In genomic region chr6:14239097-14239496, GRCh38 we compare ENCODE assay signal across 32 cellular contexts.
DNase-seq lines count a peak whose midpoint lies in the region; FAIRE-seq and TF ChIP-seq lines count a peak whose summit lies in the region.
"Had no signal": no experiment of that assay in that cellular context is flagged by ENCODE, and none has a peak within 500 bp of the region (broad histone marks: within the 10 kb centered on the region; RNA-seq: fewer than 3 reads in every experiment).

No MANE protein-coding gene starts in this region.

- peaks cover 83% of the 10 kb centered on the region for H3K4me1 ChIP-seq in OCI-LY7 (ENCODE audit: insufficient read depth, low read length, poor library complexity, severe bottlenecking)
- H3K4me1 ChIP-seq: A549, BE2C, Caco-2 had no signal

- H2AFZ ChIP-seq in OCI-LY7 (ENCODE audit: low read length), result no peak overlapping the region; the same call in 1 of the 2 replicates

- POLR2A ChIA-PET in OCI-LY7 (lab: Charles Lee), result interaction anchor here (0.7 to 6.0 kb wide), 6 partner anchors 11 to 37 kb away, joined by 3 to 58 read pairs (median 6); no protein-coding TSS in a partner anchor

- H3K27me3 Mint-ChIP-seq in HFFc6 (ENCODE audit: insufficient read depth), result peaks cover 3% of the 10 kb centered on the region; the same call in 1 of the 2 replicates
- H3K27me3 Mint-ChIP-seq: B cell; CD4-positive, alpha-beta T cell had no signal

- DNase-seq in OCI-LY7 (ENCODE audit: low spot score), result no peak
- DNase-seq in HFFc6, result no peak
- no peak for DNase-seq in COR-L47 (lab: John Stamatoyannopoulos, UW)
- DNase-seq: 8988T; ACHN; AML-193; BE2C; C1 segment of cervical spinal cord; Caco-2; Calu3; CD4-positive, alpha-beta memory T cell; CD4-positive, alpha-beta T cell; CD4-positive, CD25-positive, alpha-beta regulatory T cell; CD8-positive, alpha-beta memory T cell; CD8-positive, alpha-beta T cell; DMS 273 treated with DMSO at 0.1 percent for 48 hours; DMS153; DMS53; DMS79; DMS79 treated with DMSO at 0.1 percent for 48 hours; DND-41; EL had no signal

- H3K9me2 ChIP-seq in OCI-LY7 (ENCODE audit: insufficient read depth, low read length), result no peaks in the 10 kb centered on the region

- H3K9me3 Mint-ChIP-seq in HFFc6, result no peaks in the 10 kb centered on the region
- H3K9me3 Mint-ChIP-seq: CD4-positive, alpha-beta T cell had no signal

- no peaks in the 10 kb centered on the region for H3K4me1 Mint-ChIP-seq in HFFc6 (ENCODE audit: low read depth)

- no peak overlapping the region for H3K4me3 ChIP-seq in OCI-LY7 (ENCODE audit: low read depth, low read length, poor library complexity, severe bottlenecking)
- H3K4me3 ChIP-seq: A549; BLaER1; BLaER1 treated with 17β-estradiol and CSF1 and Interleukin-3, amounts not matched to agents 10 nM and 100 nM had no signal

- H3K27ac ChIP-seq in OCI-LY7 (ENCODE audit: low read depth, low read length, poor library complexity, severe bottlenecking), result peak overlapping the region; percentile 100
- H3K27ac ChIP-seq: 22Rv1; A549; BLaER1; BLaER1 treated with 17β-estradiol and CSF1 and Interleukin-3, amounts not matched to agents 10 nM and 100 nM; C4-2B had no signal

- no peak overlapping the region for H3K4me2 ChIP-seq in OCI-LY7 (ENCODE audit: low read length)
- H3K4me2 ChIP-seq: A549; BLaER1; BLaER1 treated with 17β-estradiol and CSF1 and Interleukin-3, amounts not matched to agents 10 nM and 100 nM had no signal

- no peaks in the 10 kb centered on the region for H4K20me1 ChIP-seq in OCI-LY7 (ENCODE audit: insufficient read depth, low read length)
- H4K20me1 ChIP-seq: BLaER1; BLaER1 treated with 17β-estradiol and CSF1 and Interleukin-3, amounts not matched to agents 10 nM and 100 nM had no signal

- no peak for TF ChIP-seq CTCF in OCI-LY7 (conservative IDR thresholded peaks at IDR 0.05; ENCODE audit: low read length)
- TF ChIP-seq CTCF in HFFc6 (IDR thresholded peaks at IDR 0.05), result no peak

- H3K9me3 ChIP-seq in OCI-LY7 (ENCODE audit: low read length), result peaks cover 23% of the 10 kb centered on the region
- H3K9me3 ChIP-seq: A549, BE2C, Caco-2 had no signal

- no TSS peak for BruUV-seq in OCI-LY7 (replicated peaks; lab: Mats Ljungman, UMichigan)

- H3K27ac Mint-ChIP-seq in HFFc6, result no peak overlapping the region
- H3K27ac Mint-ChIP-seq: B cell; CD14-positive monocyte; CD4-positive, alpha-beta memory T cell; CD4-positive, alpha-beta T cell; CD4-positive, CD25-positive, alpha-beta regulatory T cell; CD8-positive, alpha-beta memory T cell; CD8-positive, alpha-beta T cell had no signal

- intact Hi-C loops in OCI-LY7 (cut with micrococcal nuclease; ENCODE audit: unreplicated experiment), result no loop called here

- no peaks in the 10 kb centered on the region for H3K79me2 ChIP-seq in OCI-LY7 (ENCODE audit: insufficient read depth, low read depth, low read length)

- H3K36me3 ChIP-seq in OCI-LY7 (ENCODE audit: insufficient read depth, low read length), result peaks cover 23% of the 10 kb centered on the region
- H3K36me3 ChIP-seq: BE2C, BLaER1 had no signal

- no peak overlapping the region for H3K4me3 Mint-ChIP-seq in HFFc6
- H3K4me3 Mint-ChIP-seq: B cell; CD14-positive monocyte; CD4-positive, alpha-beta memory T cell; CD4-positive, alpha-beta T cell; CD4-positive, CD25-positive, alpha-beta regulatory T cell; CD8-positive, alpha-beta memory T cell; CD8-positive, alpha-beta T cell had no signal

- no peaks in the 10 kb centered on the region for H3K36me3 Mint-ChIP-seq in HFFc6 (ENCODE audit: low read depth)
- H3K36me3 Mint-ChIP-seq: CD14-positive monocyte; CD8-positive, alpha-beta T cell had no signal

- CTCF ChIA-PET in OCI-LY7 (lab: Charles Lee; ENCODE audit: unreplicated experiment), result no interaction called here

- peak; percentile 31 for FAIRE-seq in colon (lab: Jason Lieb, UNC)
- FAIRE-seq: A204.1, A549, D721Med had no signal
